Comparison of ENCODE assay signal across 1 cellular context in the genomic region with DNA sequence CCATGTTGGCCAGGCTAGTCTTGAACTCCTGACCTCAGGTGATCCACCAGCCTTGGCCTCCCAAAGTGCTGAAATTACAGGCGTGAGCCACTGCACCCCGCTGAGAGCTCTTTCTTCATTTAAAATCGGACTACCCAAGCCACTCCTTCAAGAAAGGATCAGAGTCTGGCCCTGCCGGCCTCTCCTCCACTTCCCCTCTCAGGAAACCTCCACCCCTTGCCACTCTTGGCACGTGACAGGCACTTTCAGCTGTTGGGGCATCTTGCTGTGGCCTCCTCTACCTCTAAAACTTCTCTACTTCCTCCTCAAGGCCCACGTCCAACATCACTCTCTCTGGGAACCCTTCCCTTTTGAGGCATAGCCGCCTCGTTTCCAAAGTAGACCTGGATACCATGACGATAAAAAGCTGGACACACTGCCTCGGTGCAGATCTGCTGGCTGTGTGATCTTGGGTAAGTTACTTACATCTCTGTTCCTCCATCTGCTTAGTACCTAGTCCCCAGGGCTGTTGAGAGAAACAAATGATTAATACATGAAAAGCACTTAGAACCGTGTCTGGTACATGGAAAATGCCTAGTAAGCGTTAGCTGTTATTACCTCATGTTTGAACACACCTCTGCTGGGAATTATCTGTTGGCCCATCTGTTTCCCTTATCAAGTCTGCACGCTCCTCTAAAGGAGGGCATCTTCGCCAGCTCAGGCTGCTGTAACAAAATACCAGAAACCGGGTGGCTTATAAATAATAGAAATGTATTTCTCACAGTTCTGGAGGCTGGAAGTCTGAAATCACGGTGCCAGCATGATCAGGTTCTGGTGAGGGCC.
TF ChIP-seq lines count a peak whose summit lies in the region.

No MANE protein-coding gene starts in this region.

TF ChIP-seq in K562, 482 proteins besides CTCF, POLR2A, EP300 and RAD21 (continued from another document and continues in another):
- TF ChIP-seq BHLHE40 (IDR thresholded peaks at IDR 0.05; ENCODE audit: low read length), result no peak
- TF ChIP-seq HCFC1 (IDR thresholded peaks at IDR 0.05; ENCODE audit: low read depth, low read length), result no peak
- TF ChIP-seq, protein P1, sequence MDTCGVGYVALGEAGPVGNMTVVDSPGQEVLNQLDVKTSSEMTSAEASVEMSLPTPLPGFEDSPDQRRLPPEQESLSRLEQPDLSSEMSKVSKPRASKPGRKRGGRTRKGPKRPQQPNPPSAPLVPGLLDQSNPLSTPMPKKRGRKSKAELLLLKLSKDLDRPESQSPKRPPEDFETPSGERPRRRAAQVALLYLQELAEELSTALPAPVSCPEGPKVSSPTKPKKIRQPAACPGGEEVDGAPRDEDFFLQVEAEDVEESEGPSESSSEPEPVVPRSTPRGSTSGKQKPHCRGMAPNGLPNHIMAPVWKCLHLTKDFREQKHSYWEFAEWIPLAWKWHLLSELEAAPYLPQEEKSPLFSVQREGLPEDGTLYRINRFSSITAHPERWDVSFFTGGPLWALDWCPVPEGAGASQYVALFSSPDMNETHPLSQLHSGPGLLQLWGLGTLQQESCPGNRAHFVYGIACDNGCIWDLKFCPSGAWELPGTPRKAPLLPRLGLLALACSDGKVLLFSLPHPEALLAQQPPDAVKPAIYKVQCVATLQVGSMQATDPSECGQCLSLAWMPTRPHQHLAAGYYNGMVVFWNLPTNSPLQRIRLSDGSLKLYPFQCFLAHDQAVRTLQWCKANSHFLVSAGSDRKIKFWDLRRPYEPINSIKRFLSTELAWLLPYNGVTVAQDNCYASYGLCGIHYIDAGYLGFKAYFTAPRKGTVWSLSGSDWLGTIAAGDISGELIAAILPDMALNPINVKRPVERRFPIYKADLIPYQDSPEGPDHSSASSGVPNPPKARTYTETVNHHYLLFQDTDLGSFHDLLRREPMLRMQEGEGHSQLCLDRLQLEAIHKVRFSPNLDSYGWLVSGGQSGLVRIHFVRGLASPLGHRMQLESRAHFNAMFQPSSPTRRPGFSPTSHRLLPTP (IDR thresholded peaks at IDR 0.05; ENCODE audit: borderline replicate concordance, extremely low read depth, insufficient read length), result no peak
- TF ChIP-seq ZNF263 (CRISPR knock-in tag; IDR thresholded peaks at IDR 0.05; ENCODE audit: borderline replicate concordance), result no peak
- no peak for TF ChIP-seq SLC30A9 (CRISPR knock-in tag; IDR thresholded peaks at IDR 0.05)
- TF ChIP-seq CTBP1 (IDR thresholded peaks at IDR 0.05; ENCODE audit: borderline replicate concordance), result no peak; the same call in 1 of the 2 replicates
- TF ChIP-seq MAFG (tag; conservative IDR thresholded peaks at IDR 0.05), result peak; percentile 46; the same call in 1 of the 2 replicates
- peak; percentile 36 for TF ChIP-seq TCF3 (CRISPR knock-in tag; IDR thresholded peaks at IDR 0.05)
- TF ChIP-seq ZNF41 (CRISPR knock-in tag; conservative IDR thresholded peaks at IDR 0.05), result no peak
- TF ChIP-seq, protein P2, sequence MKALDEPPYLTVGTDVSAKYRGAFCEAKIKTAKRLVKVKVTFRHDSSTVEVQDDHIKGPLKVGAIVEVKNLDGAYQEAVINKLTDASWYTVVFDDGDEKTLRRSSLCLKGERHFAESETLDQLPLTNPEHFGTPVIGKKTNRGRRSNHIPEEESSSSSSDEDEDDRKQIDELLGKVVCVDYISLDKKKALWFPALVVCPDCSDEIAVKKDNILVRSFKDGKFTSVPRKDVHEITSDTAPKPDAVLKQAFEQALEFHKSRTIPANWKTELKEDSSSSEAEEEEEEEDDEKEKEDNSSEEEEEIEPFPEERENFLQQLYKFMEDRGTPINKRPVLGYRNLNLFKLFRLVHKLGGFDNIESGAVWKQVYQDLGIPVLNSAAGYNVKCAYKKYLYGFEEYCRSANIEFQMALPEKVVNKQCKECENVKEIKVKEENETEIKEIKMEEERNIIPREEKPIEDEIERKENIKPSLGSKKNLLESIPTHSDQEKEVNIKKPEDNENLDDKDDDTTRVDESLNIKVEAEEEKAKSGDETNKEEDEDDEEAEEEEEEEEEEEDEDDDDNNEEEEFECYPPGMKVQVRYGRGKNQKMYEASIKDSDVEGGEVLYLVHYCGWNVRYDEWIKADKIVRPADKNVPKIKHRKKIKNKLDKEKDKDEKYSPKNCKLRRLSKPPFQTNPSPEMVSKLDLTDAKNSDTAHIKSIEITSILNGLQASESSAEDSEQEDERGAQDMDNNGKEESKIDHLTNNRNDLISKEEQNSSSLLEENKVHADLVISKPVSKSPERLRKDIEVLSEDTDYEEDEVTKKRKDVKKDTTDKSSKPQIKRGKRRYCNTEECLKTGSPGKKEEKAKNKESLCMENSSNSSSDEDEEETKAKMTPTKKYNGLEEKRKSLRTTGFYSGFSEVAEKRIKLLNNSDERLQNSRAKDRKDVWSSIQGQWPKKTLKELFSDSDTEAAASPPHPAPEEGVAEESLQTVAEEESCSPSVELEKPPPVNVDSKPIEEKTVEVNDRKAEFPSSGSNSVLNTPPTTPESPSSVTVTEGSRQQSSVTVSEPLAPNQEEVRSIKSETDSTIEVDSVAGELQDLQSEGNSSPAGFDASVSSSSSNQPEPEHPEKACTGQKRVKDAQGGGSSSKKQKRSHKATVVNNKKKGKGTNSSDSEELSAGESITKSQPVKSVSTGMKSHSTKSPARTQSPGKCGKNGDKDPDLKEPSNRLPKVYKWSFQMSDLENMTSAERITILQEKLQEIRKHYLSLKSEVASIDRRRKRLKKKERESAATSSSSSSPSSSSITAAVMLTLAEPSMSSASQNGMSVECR (CRISPR knock-in tag; IDR thresholded peaks at IDR 0.05), result no peak
- peak; percentile 33 for TF ChIP-seq HDAC3 (IDR thresholded peaks at IDR 0.05; ENCODE audit: borderline replicate concordance, partially characterized antibody)
- no peak for TF ChIP-seq ZNF232 (CRISPR knock-in tag; IDR thresholded peaks at IDR 0.05)
- no peak for TF ChIP-seq L3MBTL2 (IDR thresholded peaks at IDR 0.05)
- no peak for TF ChIP-seq KLF6 (CRISPR knock-in tag; IDR thresholded peaks at IDR 0.05; ENCODE audit: borderline replicate concordance)
- no peak for TF ChIP-seq NCOA2 (IDR thresholded peaks at IDR 0.05; ENCODE audit: partially characterized antibody in 2 of 2)
- no peak for TF ChIP-seq CBFB (CRISPR knock-in tag; IDR thresholded peaks at IDR 0.05)
- peak; percentile 63 for TF ChIP-seq CBFA2T3 (IDR thresholded peaks at IDR 0.05)
- no peak for TF ChIP-seq ZNF354B (CRISPR knock-in tag; IDR thresholded peaks at IDR 0.05)
- TF ChIP-seq TAF7 (tag; IDR thresholded peaks at IDR 0.05), result no peak
- no peak for TF ChIP-seq ZBTB17 (CRISPR knock-in tag; IDR thresholded peaks at IDR 0.05)
- TF ChIP-seq HMBOX1 (IDR thresholded peaks at IDR 0.05), result no peak
- no peak for TF ChIP-seq PTBP1 (IDR thresholded peaks at IDR 0.05; ENCODE audit: low read depth, low read length)
- no peak for TF ChIP-seq HMG20A (CRISPR knock-in tag; conservative IDR thresholded peaks at IDR 0.05)
- no peak for TF ChIP-seq RFX7 (CRISPR knock-in tag; IDR thresholded peaks at IDR 0.05)
- TF ChIP-seq ZFP91 (CRISPR knock-in tag; IDR thresholded peaks at IDR 0.05), result no peak
- no peak for TF ChIP-seq HNRNPLL (IDR thresholded peaks at IDR 0.05; ENCODE audit: low read depth, low read length, poor library complexity, severe bottlenecking)
- TF ChIP-seq ELF1 (tag; IDR thresholded peaks at IDR 0.05), result no peak
- no peak for TF ChIP-seq HSF4 (CRISPR knock-in tag; IDR thresholded peaks at IDR 0.05; ENCODE audit: borderline replicate concordance)
- TF ChIP-seq FOSL1 (tag; conservative IDR thresholded peaks at IDR 0.05), result 0 out of 2 replicates have a peak, but pooled peaks have one; percentile 6
- TF ChIP-seq E2F3 (CRISPR knock-in tag; IDR thresholded peaks at IDR 0.05), result no peak
- no peak for TF ChIP-seq FOXJ2 (tag; IDR thresholded peaks at IDR 0.05)
- TF ChIP-seq ATF6 (CRISPR knock-in tag; IDR thresholded peaks at IDR 0.05), result no peak
- no peak for TF ChIP-seq IRF9 (tag; IDR thresholded peaks at IDR 0.05)
- no peak for TF ChIP-seq ZNF57 (CRISPR knock-in tag; IDR thresholded peaks at IDR 0.05)
- no peak for TF ChIP-seq ZC3H8 (IDR thresholded peaks at IDR 0.05)
- TF ChIP-seq, protein P3, sequence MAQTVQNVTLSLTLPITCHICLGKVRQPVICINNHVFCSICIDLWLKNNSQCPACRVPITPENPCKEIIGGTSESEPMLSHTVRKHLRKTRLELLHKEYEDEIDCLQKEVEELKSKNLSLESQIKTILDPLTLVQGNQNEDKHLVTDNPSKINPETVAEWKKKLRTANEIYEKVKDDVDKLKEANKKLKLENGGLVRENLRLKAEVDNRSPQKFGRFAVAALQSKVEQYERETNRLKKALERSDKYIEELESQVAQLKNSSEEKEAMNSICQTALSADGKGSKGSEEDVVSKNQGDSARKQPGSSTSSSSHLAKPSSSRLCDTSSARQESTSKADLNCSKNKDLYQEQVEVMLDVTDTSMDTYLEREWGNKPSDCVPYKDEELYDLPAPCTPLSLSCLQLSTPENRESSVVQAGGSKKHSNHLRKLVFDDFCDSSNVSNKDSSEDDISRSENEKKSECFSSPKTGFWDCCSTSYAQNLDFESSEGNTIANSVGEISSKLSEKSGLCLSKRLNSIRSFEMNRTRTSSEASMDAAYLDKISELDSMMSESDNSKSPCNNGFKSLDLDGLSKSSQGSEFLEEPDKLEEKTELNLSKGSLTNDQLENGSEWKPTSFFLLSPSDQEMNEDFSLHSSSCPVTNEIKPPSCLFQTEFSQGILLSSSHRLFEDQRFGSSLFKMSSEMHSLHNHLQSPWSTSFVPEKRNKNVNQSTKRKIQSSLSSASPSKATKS (CRISPR knock-in tag; IDR thresholded peaks at IDR 0.05), result no peak
- peak; percentile 20; the same call in 1 of the 2 replicates for TF ChIP-seq ATF3 (IDR thresholded peaks at IDR 0.05)
- no peak for TF ChIP-seq ATF3 (CRISPR knock-in tag; conservative IDR thresholded peaks at IDR 0.05)
